28 cellular contexts compared by ENCODE assay signal in the genomic region with DNA sequence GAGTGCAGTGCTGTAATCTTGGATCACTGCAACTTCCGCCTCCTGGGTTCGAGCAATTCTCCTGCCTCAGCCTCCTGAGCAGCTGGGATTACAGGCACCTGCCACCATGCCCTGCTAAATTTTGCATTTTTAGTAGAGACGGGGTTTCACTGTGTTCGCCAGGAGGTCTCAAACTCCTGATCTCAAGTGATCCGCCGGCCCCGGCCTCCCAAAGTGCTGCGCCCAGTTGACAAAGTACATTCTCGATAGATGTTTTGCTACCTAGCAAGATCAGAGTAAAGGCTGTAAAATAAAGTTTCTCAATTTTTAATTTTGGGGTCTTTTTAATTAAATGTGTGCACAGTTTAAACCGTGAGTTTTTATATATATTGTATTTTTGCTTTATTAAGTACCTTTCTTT.
"Had no signal": no experiment of that assay in that cellular context is flagged by ENCODE, and none has a peak within 500 bp of the region (broad histone marks: within the 10 kb centered on the region; RNA-seq: fewer than 3 reads in every experiment).

No MANE protein-coding gene starts in this region.

- ATAC-seq: stimulated activated effector memory CD8-positive, alpha-beta T cell treated with anti-CD3 and anti-CD28 coated beads, Interleukin-12 subunit alpha, Interleukin-12 subunit beta, amount 100 ng/mL, for 72 hours; stimulated activated memory B cell treated with anti-CD40 and anti-IgM and Interleukin-4, amounts not matched to agents 10 μg/mL and 1 μg/mL and 100 μg/mL, for 72 hours; stimulated activated naive B cell treated with anti-CD40 and anti-IgM and Interleukin-4, amounts not matched to agents 10 μg/mL and 1 μg/mL and 100 μg/mL, for 72 hours; stimulated activated naive CD8-positive, alpha-beta T cell treated with anti-CD3 and anti-CD28 coated beads, Interleukin-15, amount 100 ng/mL, for 72 hours; stimulated activated naive CD8-positive, alpha-beta T cell treated with anti-CD3 and anti-CD28 coated beads, Interleukin-15, Interleukin-2, amounts not matched to agents 100 U/mL and 50 U/mL, for 24 hours; upper lobe of right lung had no signal

- H3K27me3 Mint-ChIP-seq: stimulated activated memory B cell treated with anti-CD40 and anti-IgM and Interleukin-4, amounts not matched to agents 10 μg/mL and 1 μg/mL and 100 μg/mL, for 72 hours; stimulated activated naive B cell treated with anti-CD40 and anti-IgM and Interleukin-4, amounts not matched to agents 10 μg/mL and 1 μg/mL and 100 μg/mL, for 72 hours; stimulated activated naive CD8-positive, alpha-beta T cell treated with anti-CD3 and anti-CD28 coated beads, Interleukin-15, amount 100 ng/mL, for 72 hours; stimulated activated naive CD8-positive, alpha-beta T cell treated with anti-CD3 and anti-CD28 coated beads, Interleukin-15, Interleukin-2, amounts not matched to agents 100 ng/mL and 50 ng/mL, for 24 hours; type B pancreatic cell had no signal

- H3K9me3 ChIP-seq: stomach, suprapubic skin, testis, thoracic aorta, thyroid gland, tibial artery, tibial nerve, transverse colon, upper lobe of left lung, upper lobe of right lung, uterus, vagina had no signal

- H3K36me3 Mint-ChIP-seq: stimulated activated effector memory CD8-positive, alpha-beta T cell treated with anti-CD3 and anti-CD28 coated beads, Interleukin-12 subunit alpha, Interleukin-12 subunit beta, amount 100 ng/mL, for 72 hours; stimulated activated memory B cell treated with anti-CD40 and anti-IgM and Interleukin-4, amounts not matched to agents 10 μg/mL and 1 μg/mL and 100 μg/mL, for 72 hours; stimulated activated naive B cell treated with anti-CD40 and anti-IgM and Interleukin-4, amounts not matched to agents 10 μg/mL and 1 μg/mL and 100 μg/mL, for 72 hours; type B pancreatic cell had no signal

- FAIRE-seq: urothelium cell line had no signal

- H3K4me1 ChIP-seq: stomach, suprapubic skin, testis, thyroid gland, tibial artery, tibial nerve, transverse colon, upper lobe of left lung, upper lobe of right lung, uterus, vagina had no signal

- H3K27me3 ChIP-seq: stomach, suprapubic skin, testis, thyroid gland, tibial artery, tibial nerve, transverse colon, upper lobe of left lung, upper lobe of right lung, uterus, vagina had no signal

- DNase-seq: stimulated activated CD4-positive, alpha-beta T cell treated with anti-CD3 and anti-CD28 coated beads, Interleukin-2, amount 100 ng/mL, for 48 hours; stimulated activated CD4-positive, alpha-beta T cell treated with anti-CD3 and anti-CD28 coated beads, Interleukin-4, amount 100 ng/mL, for 1 hour; stimulated activated CD4-positive, alpha-beta T cell treated with anti-CD3 and anti-CD28 coated beads, Interleukin-4, amount 100 ng/mL, for 24 hours; stimulated activated CD4-positive, alpha-beta T cell treated with anti-CD3 and anti-CD28 coated beads, Interleukin-4, amount 100 ng/mL, for 4 hours; stimulated activated CD8-positive, alpha-beta memory T cell treated with anti-CD3 and anti-CD28 coated beads, Interleukin-4, amount 100 ng/mL, for 48 hours; stimulated activated naive B cell treated with anti-CD40 and anti-IgM and Interleukin-4, amounts not matched to agents 10 μg/mL and 1 μg/mL and 100 μg/mL, for 72 hours; stimulated activated naive CD4-positive, alpha-beta T cell; stimulated activated naive CD8-positive, alpha-beta T cell treated with anti-CD3 and anti-CD28 coated beads, Interleukin-15, amount 100 ng/mL, for 72 hours; stimulated activated naive CD8-positive, alpha-beta T cell treated with anti-CD3 and anti-CD28 coated beads, Interleukin-15, Interleukin-2, amounts not matched to agents 100 U/mL and 50 U/mL, for 24 hours; stomach; substantia nigra; testis; thyroid gland; tibial artery; transverse colon; trophoblast cell; upper lobe of right lung; uterus had no signal

- H3K27ac ChIP-seq: stomach, suprapubic skin, testis, thoracic aorta, thyroid gland, tibial artery, tibial nerve, transverse colon, upper lobe of left lung, upper lobe of right lung, uterus, vagina had no signal

- H3K4me3 Mint-ChIP-seq: stimulated activated effector memory CD8-positive, alpha-beta T cell treated with anti-CD3 and anti-CD28 coated beads, Interleukin-12 subunit alpha, Interleukin-12 subunit beta, amount 100 ng/mL, for 72 hours; stimulated activated memory B cell treated with anti-CD40 and anti-IgM and Interleukin-4, amounts not matched to agents 10 μg/mL and 1 μg/mL and 100 μg/mL, for 72 hours; stimulated activated naive B cell treated with anti-CD40 and anti-IgM and Interleukin-4, amounts not matched to agents 10 μg/mL and 1 μg/mL and 100 μg/mL, for 72 hours; stimulated activated naive CD8-positive, alpha-beta T cell treated with anti-CD3 and anti-CD28 coated beads, Interleukin-15, amount 100 ng/mL, for 72 hours; stimulated activated naive CD8-positive, alpha-beta T cell treated with anti-CD3 and anti-CD28 coated beads, Interleukin-15, Interleukin-2, amounts not matched to agents 100 ng/mL and 50 ng/mL, for 24 hours; type B pancreatic cell had no signal

- H3K27ac Mint-ChIP-seq: stimulated activated effector memory CD8-positive, alpha-beta T cell treated with anti-CD3 and anti-CD28 coated beads, Interleukin-12 subunit alpha, Interleukin-12 subunit beta, amount 100 ng/mL, for 72 hours; stimulated activated memory B cell treated with anti-CD40 and anti-IgM and Interleukin-4, amounts not matched to agents 10 μg/mL and 1 μg/mL and 100 μg/mL, for 72 hours; stimulated activated naive B cell treated with anti-CD40 and anti-IgM and Interleukin-4, amounts not matched to agents 10 μg/mL and 1 μg/mL and 100 μg/mL, for 72 hours; stimulated activated naive CD8-positive, alpha-beta T cell treated with anti-CD3 and anti-CD28 coated beads, Interleukin-15, amount 100 ng/mL, for 72 hours; stimulated activated naive CD8-positive, alpha-beta T cell treated with anti-CD3 and anti-CD28 coated beads, Interleukin-15, Interleukin-2, amounts not matched to agents 100 ng/mL and 50 ng/mL, for 24 hours; type B pancreatic cell had no signal

- H3K36me3 ChIP-seq: stomach, suprapubic skin, thoracic aorta, thyroid gland, tibial artery, tibial nerve, transverse colon, upper lobe of left lung, upper lobe of right lung, uterus, vagina had no signal

- H3K4me1 Mint-ChIP-seq: stimulated activated effector memory CD8-positive, alpha-beta T cell treated with anti-CD3 and anti-CD28 coated beads, Interleukin-12 subunit alpha, Interleukin-12 subunit beta, amount 100 ng/mL, for 72 hours; stimulated activated memory B cell treated with anti-CD40 and anti-IgM and Interleukin-4, amounts not matched to agents 10 μg/mL and 1 μg/mL and 100 μg/mL, for 72 hours; stimulated activated naive B cell treated with anti-CD40 and anti-IgM and Interleukin-4, amounts not matched to agents 10 μg/mL and 1 μg/mL and 100 μg/mL, for 72 hours; stimulated activated naive CD8-positive, alpha-beta T cell treated with anti-CD3 and anti-CD28 coated beads, Interleukin-15, amount 100 ng/mL, for 72 hours had no signal

- H3K9me3 Mint-ChIP-seq: stimulated activated effector memory CD8-positive, alpha-beta T cell treated with anti-CD3 and anti-CD28 coated beads, Interleukin-12 subunit alpha, Interleukin-12 subunit beta, amount 100 ng/mL, for 72 hours; stimulated activated memory B cell treated with anti-CD40 and anti-IgM and Interleukin-4, amounts not matched to agents 10 μg/mL and 1 μg/mL and 100 μg/mL, for 72 hours; stimulated activated naive B cell treated with anti-CD40 and anti-IgM and Interleukin-4, amounts not matched to agents 10 μg/mL and 1 μg/mL and 100 μg/mL, for 72 hours; stimulated activated naive CD8-positive, alpha-beta T cell treated with anti-CD3 and anti-CD28 coated beads, Interleukin-15, amount 100 ng/mL, for 72 hours; stimulated activated naive CD8-positive, alpha-beta T cell treated with anti-CD3 and anti-CD28 coated beads, Interleukin-15, Interleukin-2, amounts not matched to agents 100 ng/mL and 50 ng/mL, for 24 hours; type B pancreatic cell had no signal

- H3K4me3 ChIP-seq: stomach, suprapubic skin, testis, thoracic aorta, thyroid gland, tibial artery, tibial nerve, transverse colon, upper lobe of left lung, upper lobe of right lung, uterus, vagina had no signal
